In genomic region chr4:184731056-184731455, GRCh38 we compare ENCODE assay signal across 18 cellular contexts. TPM values are rescaled to one million over a fixed set of nuclear protein-coding genes. Genes with fewer than 3 reads are reported as not detected.
DNase-seq lines count a peak whose midpoint lies in the region; TF ChIP-seq lines count a peak whose summit lies in the region.
"Had no signal": no experiment of that assay in that cellular context is flagged by ENCODE, and none has a peak within 500 bp of the region (broad histone marks: within the 10 kb centered on the region; RNA-seq: fewer than 3 reads in every experiment).

No MANE protein-coding gene starts in this region.

- no peak overlapping the region for H4K5ac ChIP-seq in H9 (ENCODE audit: insufficient read length, low read depth, low read length)

- peaks cover 6% of the 10 kb centered on the region for H3K79me1 ChIP-seq in H9 (ENCODE audit: insufficient read depth, low read depth, low read length, poor library complexity, severe bottlenecking)

- no peak overlapping the region for H2BK15ac ChIP-seq in H9 (ENCODE audit: low read depth, low read length)

- peaks cover 4% of the 10 kb centered on the region for H3K23me2 ChIP-seq in H9 (ENCODE audit: insufficient read length, low read depth, low read length, poor library complexity, severe bottlenecking)

- H3K9me3 ChIP-seq in BLaER1 treated with 17β-estradiol and CSF1 and Interleukin-3, amounts not matched to agents 10 nM and 100 nM (replicated peaks in 1 of 11) = peaks cover 0 to 17% (median 10%) of the 10 kb centered on the region in 11 experiments; a peak in 11 of 22 replicates
- H3K9me3 ChIP-seq in DOHH2 (ENCODE audit: control insufficient read depth, insufficient read depth, low read length) (no peaks in the 10 kb centered on the region), esophagus squamous epithelium (no peaks in the 10 kb centered on the region), H9 (ENCODE audit: control insufficient read depth, low read depth, low read length) (no peaks in the 10 kb centered on the region)
- H3K9me3 ChIP-seq: lower lobe of right lung had no signal

- peak overlapping the region in 8 of 11 experiments; percentile 2 to 98 (median 92); a peak in 9 of 22 replicates for H3K4me2 ChIP-seq in BLaER1 treated with 17β-estradiol and CSF1 and Interleukin-3, amounts not matched to agents 10 nM and 100 nM
- H3K4me2 ChIP-seq in DOHH2 (ENCODE audit: low read length) (peak overlapping the region; percentile 83), H9 (ENCODE audit: insufficient read depth, insufficient read length, low read length) (no peak overlapping the region)
- H3K4me2 ChIP-seq: smooth muscle cell had no signal

- H3K23ac ChIP-seq in H9 (ENCODE audit: insufficient read length, low read depth, low read length) = no peak overlapping the region

- H2BK120ac ChIP-seq in H9 (ENCODE audit: low read depth, low read length, poor library complexity, severe bottlenecking) = no peak overlapping the region

- no peak overlapping the region for H2BK12ac ChIP-seq in H9 (ENCODE audit: insufficient read length, low read depth, low read length)

- H3F3A ChIP-seq in DOHH2 (ENCODE audit: control insufficient read depth, insufficient read depth) = peaks cover 3% of the 10 kb centered on the region

- peaks cover 33 to 65% (median 61%) of the 10 kb centered on the region in 3 experiments for H3K36me3 Mint-ChIP-seq in H9 (ENCODE audit: insufficient read depth in 1 of 3, low read depth in 3 of 3)

- 80 to 89% methylated on average over 6 of the region's 6 CpGs for WGBS in esophagus squamous epithelium, 2 donors
- WGBS in H9 (ENCODE audit: extremely low coverage, insufficient read length, low lambda C conversion rate) = no CpG with 5 or more reads among the region's 6 CpGs

- peaks cover 29 to 36% of the 10 kb centered on the region in 2 experiments for H3K4me1 Mint-ChIP-seq in H9

- no peak overlapping the region for H3K14ac ChIP-seq in H9 (ENCODE audit: insufficient read depth, low read length)

- no peak overlapping the region for H3K18ac ChIP-seq in H9 (ENCODE audit: insufficient read length, low read depth, low read length)

- no peaks in the 10 kb centered on the region for H3K27me3 ChIP-seq in BLaER1 treated with 17β-estradiol and CSF1 and Interleukin-3, amounts not matched to agents 10 nM and 100 nM
- H3K27me3 ChIP-seq in DOHH2 (ENCODE audit: control insufficient read depth, low read length) (no peaks in the 10 kb centered on the region), esophagus squamous epithelium (no peaks in the 10 kb centered on the region), dorsolateral prefrontal cortex (no peaks in the 10 kb centered on the region), H9 (ENCODE audit: insufficient read depth, low read length) (no peaks in the 10 kb centered on the region)
- H3K27me3 ChIP-seq: SJSA1 had no signal

- peaks cover 0 to 64% (median 49%) of the 10 kb centered on the region in 11 experiments; a peak in 19 of 22 replicates for H3K36me3 ChIP-seq in BLaER1 treated with 17β-estradiol and CSF1 and Interleukin-3, amounts not matched to agents 10 nM and 100 nM
- H3K36me3 ChIP-seq in DOHH2 (ENCODE audit: control insufficient read depth, low read length) (peaks cover 73% of the 10 kb centered on the region), esophagus squamous epithelium (peaks cover 0 to 16% (median 0%) of the 10 kb centered on the region in 3 donors)
- H3K36me3 ChIP-seq: lower lobe of right lung had no signal

- intact Hi-C loops in esophagus squamous epithelium (cut with DNase I) = no loop called here
- intact Hi-C loops in dorsolateral prefrontal cortex (cut with DNase I) = loop anchor here (5.0 to 10.0 kb wide), 3 partner anchors 84 to 466 kb away; partner anchors contain the start of genes ACSL1 (in 2 of the 2), CASP3 (in 2 of the 2) and PRIMPOL (in 2 of the 2)

- peak overlapping the region in 1 of 2 experiments; percentile 32; a peak in 2 of 5 replicates for H3K4me3 Mint-ChIP-seq in H9
- H3K4me3 Mint-ChIP-seq: stimulated activated memory B cell treated with anti-CD40 and anti-IgM and Interleukin-4, amounts not matched to agents 10 μg/mL and 1 μg/mL and 100 μg/mL, for 72 hours had no signal

- H3K27ac ChIP-seq in BLaER1 treated with 17β-estradiol and CSF1 and Interleukin-3, amounts not matched to agents 10 nM and 100 nM = no peak overlapping the region
- H3K27ac ChIP-seq in DOHH2 (ENCODE audit: low read depth, low read length) = no peak overlapping the region
- peak overlapping the region in 3 of 4 donors; percentile 2 to 96 (median 90) for H3K27ac ChIP-seq in esophagus squamous epithelium
- H3K27ac ChIP-seq in dorsolateral prefrontal cortex = no peak overlapping the region
- H3K27ac ChIP-seq in H9 (ENCODE audit: insufficient read length, low read depth, low read length) = no peak overlapping the region
- H3K27ac ChIP-seq: coronary artery, lower lobe of right lung, SJSA1 had no signal

- H3K79me2 ChIP-seq in DOHH2 (ENCODE audit: control insufficient read depth, low read length) (peaks cover 81% of the 10 kb centered on the region), H9 (ENCODE audit: insufficient read depth, low read length) (peaks cover 17% of the 10 kb centered on the region; the same call in 1 of the 2 replicates)

- no peak overlapping the region for H2BK5ac ChIP-seq in H9 (ENCODE audit: insufficient read length, low read length)

- H3K9ac ChIP-seq in BLaER1 treated with 17β-estradiol and CSF1 and Interleukin-3, amounts not matched to agents 10 nM and 100 nM = peak overlapping the region in 4 of 11 experiments; percentile 12 to 92 (median 27); a peak in 4 of 22 replicates
- no peak overlapping the region for H3K9ac ChIP-seq in H9 (ENCODE audit: extremely low read depth, insufficient read length, low read length)

- H3K4me1 ChIP-seq in BLaER1 treated with 17β-estradiol and CSF1 and Interleukin-3, amounts not matched to agents 10 nM and 100 nM = peaks cover 30 to 50% (median 43%) of the 10 kb centered on the region in 10 experiments
- H3K4me1 ChIP-seq in DOHH2 (ENCODE audit: control insufficient read depth, low read length) (peaks cover 58% of the 10 kb centered on the region), esophagus squamous epithelium (peaks cover 3 to 63% (median 11%) of the 10 kb centered on the region in 3 donors), H9 (ENCODE audit: insufficient read depth, low read length) (no peaks in the 10 kb centered on the region; the same call in 1 of the 2 replicates)

- H3K27ac Mint-ChIP-seq in H9 = no peak overlapping the region; a peak in 1 of 7 replicates
- H3K27ac Mint-ChIP-seq: stimulated activated memory B cell treated with anti-CD40 and anti-IgM and Interleukin-4, amounts not matched to agents 10 μg/mL and 1 μg/mL and 100 μg/mL, for 72 hours; WTC11 had no signal

- no peak overlapping the region for H4K91ac ChIP-seq in H9 (ENCODE audit: insufficient read length, low read depth, low read length)

- H2BK20ac ChIP-seq in H9 (ENCODE audit: low read depth, low read length, poor library complexity, severe bottlenecking) = no peak overlapping the region

- H3K27me3 Mint-ChIP-seq in H9 (ENCODE audit: low read depth) = no peaks in the 10 kb centered on the region
- H3K27me3 Mint-ChIP-seq: stimulated activated memory B cell treated with anti-CD40 and anti-IgM and Interleukin-4, amounts not matched to agents 10 μg/mL and 1 μg/mL and 100 μg/mL, for 72 hours had no signal

- no peaks in the 10 kb centered on the region for H3K9me2 ChIP-seq in DOHH2 (replicated peaks; ENCODE audit: control insufficient read depth, low read length)

- no peak overlapping the region for H3K4ac ChIP-seq in H9 (ENCODE audit: low read depth, low read length)

- TF ChIP-seq POLR2A in esophagus squamous epithelium (IDR thresholded peaks at IDR 0.05) = no peak

- H4K20me1 ChIP-seq in BLaER1 treated with 17β-estradiol and CSF1 and Interleukin-3, amounts not matched to agents 10 nM and 100 nM = peaks cover 0 to 38% (median 13%) of the 10 kb centered on the region in 11 experiments; a peak in 11 of 22 replicates
- H4K20me1 ChIP-seq in DOHH2 (ENCODE audit: control insufficient read depth, insufficient read depth, low read depth, low read length) = peaks cover 18% of the 10 kb centered on the region; the same call in 1 of the 2 replicates
- no peaks in the 10 kb centered on the region for H4K20me1 ChIP-seq in H9 (ENCODE audit: control insufficient read depth, insufficient read depth, insufficient read length)

- H3K56ac ChIP-seq in H9 (ENCODE audit: insufficient read length, low read depth, low read length) = no peak overlapping the region

- H4K8ac ChIP-seq in H9 (replicated peaks; ENCODE audit: insufficient read length, low read depth, low read length) = no peak overlapping the region

- no peak overlapping the region for H2AK5ac ChIP-seq in H9 (ENCODE audit: insufficient read length, low read length)

- no peak overlapping the region for H2AFZ ChIP-seq in H9 (ENCODE audit: low read length)

- no peak overlapping the region for H3T11ph ChIP-seq in H9 (ENCODE audit: low read length)

- TF ChIP-seq CTCF in DOHH2 (IDR thresholded peaks at IDR 0.05; ENCODE audit: low read depth, low read length, poor library complexity, severe bottlenecking) (no peak), esophagus squamous epithelium (IDR thresholded peaks at IDR 0.05) (no peak), dorsolateral prefrontal cortex (IDR thresholded peaks at IDR 0.05 in 54 of 56, conservative IDR thresholded peaks at IDR 0.05 in 2 of 56; ENCODE audit: low read depth in 1 of 56, partially characterized antibody in 56 of 56) (no peak), H9 (conservative IDR thresholded peaks at IDR 0.05) (no peak)

- peak; percentile 1 for DNase-seq in NCI-H69 (lab: John Stamatoyannopoulos, UW)
- no peak for DNase-seq in esophagus squamous epithelium (lab: John Stamatoyannopoulos, UW)
- DNase-seq in dorsolateral prefrontal cortex = no peak
- no peak for DNase-seq in H9
- no peak for DNase-seq in NCI-H1930 (lab: John Stamatoyannopoulos, UW)
- DNase-seq: activated CD4-positive, alpha-beta T cell treated with anti-CD3 and anti-CD28 coated beads, Interleukin-2, amount 50 U/mL, for 4 hours; kidney; lower lobe of right lung; MV-4-11; NK-92 treated with Interleukin-12 subunit alpha and Interleukin-12 subunit beta, amount 100 ng/mL, for 24 hours; occipital lobe had no signal

- H3K9me3 Mint-ChIP-seq in H9 = no peaks in the 10 kb centered on the region
- H3K9me3 Mint-ChIP-seq: stimulated activated memory B cell treated with anti-CD40 and anti-IgM and Interleukin-4, amounts not matched to agents 10 μg/mL and 1 μg/mL and 100 μg/mL, for 72 hours; WTC11 had no signal

- H3K4me3 ChIP-seq in BLaER1 treated with 17β-estradiol and CSF1 and Interleukin-3, amounts not matched to agents 10 nM and 100 nM = no peak overlapping the region
- H3K4me3 ChIP-seq in DOHH2 (ENCODE audit: low read length) = no peak overlapping the region
- H3K4me3 ChIP-seq in esophagus squamous epithelium = no peak overlapping the region
- H3K4me3 ChIP-seq in dorsolateral prefrontal cortex = no peak overlapping the region
- H3K4me3 ChIP-seq: coronary artery, lower lobe of right lung, SJSA1, smooth muscle cell had no signal

RNA-seq across cellular contexts. Expression of gene CENPU, which starts 2.8 kb away (rescaled TPM):
- total RNA-seq in esophagus squamous epithelium = 10 to 100 TPM in 3 of 4 donors, 1 to 10 TPM in 1; 4.8 to 34.6 (median 18.1) TPM
- 1 to 10 TPM in 61 of 120 experiments, under 1 TPM in 45, not detected in 14; 0.33 to 3.8 (median 1.1) TPM for total RNA-seq in dorsolateral prefrontal cortex
- 112 and 124 TPM in 2 replicates for total RNA-seq in H9 (2021)

Comparison
In these comparisons a context has a peak if more than half of its experiments do, and no peak if none do; other contexts are left out.
1. H3K27ac ChIP-seq: peak in esophagus squamous epithelium (3 of 4); none in BLaER1 treated with 17β-estradiol and CSF1 and Interleukin-3, amounts not matched to agents 10 nM and 100 nM (0 of 11), DOHH2 (single experiment), dorsolateral prefrontal cortex (0 of 59) and H9 (single experiment).